In genomic region chr3:98322686-98323085, GRCh38 we compare ENCODE assay signal across 1 cellular context.
TF ChIP-seq lines count a peak whose summit lies in the region.

No MANE protein-coding gene starts in this region.

TF ChIP-seq in GM23338, 12 proteins besides CTCF, POLR2A, EP300 and RAD21 (continued from another document):
- TF ChIP-seq ETS1 (IDR thresholded peaks at IDR 0.05) (no peak), REST (IDR thresholded peaks at IDR 0.05; ENCODE audit: unreplicated experiment) (no peak), NANOG (IDR thresholded peaks at IDR 0.05; ENCODE audit: borderline replicate concordance) (no peak)
